In the genomic region with DNA sequence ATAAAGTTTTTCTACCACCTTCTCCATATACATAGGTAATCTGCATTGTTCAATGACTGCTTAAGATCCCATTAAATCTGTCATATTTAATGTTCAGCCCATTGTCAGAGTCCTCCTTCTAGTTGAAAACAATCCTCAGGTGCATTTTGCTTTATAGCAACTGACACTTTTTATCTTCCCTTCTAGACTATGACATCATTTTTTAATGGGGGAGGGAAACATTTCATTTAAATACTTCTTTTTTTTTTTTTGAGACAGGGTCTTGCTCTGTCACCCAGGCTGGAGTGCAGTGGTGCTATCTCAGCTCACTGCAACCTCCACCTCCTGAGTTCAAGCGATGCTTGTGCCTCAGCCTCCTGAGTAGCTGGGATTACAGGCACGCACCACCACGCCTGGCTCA, we compare ENCODE assay signal across 6 cellular contexts. TPM values are rescaled to one million over a fixed set of nuclear protein-coding genes. Genes with fewer than 3 reads are reported as not detected.
"Had no signal": no experiment of that assay in that cellular context is flagged by ENCODE, and none has a peak within 500 bp of the region (broad histone marks: within the 10 kb centered on the region; RNA-seq: fewer than 3 reads in every experiment).

No MANE protein-coding gene starts in this region.

RNA-seq across cellular contexts. Expression of gene FAXDC2, which starts 17.6 kb away (rescaled TPM):
- total RNA-seq: activated CD4-positive, alpha-beta memory T cell treated with anti-CD3 and anti-CD28 coated beads, Interleukin-2, amount 10 ng/mL, durations not matched to agents 7 days and 5 days; activated CD4-positive, alpha-beta T cell treated with anti-CD3 and anti-CD28 coated beads, Interleukin-2, amount 10 ng/mL, durations not matched to agents 7 days and 5 days; activated CD8-positive, alpha-beta memory T cell treated with anti-CD3 and anti-CD28 coated beads, Interleukin-2, amount 10 ng/mL, durations not matched to agents 7 days and 5 days; activated CD8-positive, alpha-beta T cell treated with anti-CD3 and anti-CD28 coated beads, Interleukin-2, amount 10 ng/mL, durations not matched to agents 7 days and 5 days; activated naive CD8-positive, alpha-beta T cell treated with anti-CD3 and anti-CD28 coated beads, Interleukin-2, amount 10 ng/mL, durations not matched to agents 7 days and 5 days; activated T-helper 2 cell treated with anti-CD3 and anti-CD28 coated beads, Interferon-gamma antibody, Interleukin-2, Interleukin-4, amounts not matched to agents 10 μg/mL and 5 μg/mL and 100 μg/mL, durations not matched to agents 14 hours and 24 hours and 36 hours had no signal
